ENCODE assay signal across 14 cellular contexts in genomic region chr20:42553374-42553773, GRCh38.
"Had no signal": no experiment of that assay in that cellular context is flagged by ENCODE, and none has a peak within 500 bp of the region (broad histone marks: within the 10 kb centered on the region; RNA-seq: fewer than 3 reads in every experiment).

No MANE protein-coding gene starts in this region.

- H3K27ac ChIP-seq: breast epithelium, right atrium auricular region, thyroid gland had no signal

- H3K4me2 ChIP-seq: smooth muscle cell had no signal

- H3K4me1 ChIP-seq: breast epithelium, right atrium auricular region, thyroid gland had no signal

- DNase-seq: activated CD4-positive, alpha-beta T cell treated with anti-CD3 and anti-CD28 coated beads, Interleukin-2, amount 50 U/mL, for 1 hour; activated CD8-positive, alpha-beta memory T cell treated with anti-CD3 and anti-CD28 coated beads, Interleukin-2, amount 10 ng/mL, durations not matched to agents 7 days and 5 days; activated effector memory CD4-positive, alpha-beta T cell treated with anti-CD3 and anti-CD28 coated beads, Interleukin-2, amount 50 U/mL, for 16 hours; activated T-cell treated with anti-CD3 and anti-CD28 coated beads, Interleukin-2, amount 50 U/mL, for 24 hours; aorta; dermis blood vessel endothelial cell; naive B cell; posterior cingulate gyrus; thyroid gland had no signal

- H3K36me3 ChIP-seq: breast epithelium, right atrium auricular region, thyroid gland had no signal

- H3K4me3 ChIP-seq: breast epithelium, right atrium auricular region, smooth muscle cell, thyroid gland had no signal

- FAIRE-seq: urothelium cell line had no signal

- H3K9me3 ChIP-seq: breast epithelium, right atrium auricular region, thyroid gland had no signal

- ATAC-seq: activated CD8-positive, alpha-beta memory T cell treated with anti-CD3 and anti-CD28 coated beads, Interleukin-2, amount 10 ng/mL, durations not matched to agents 7 days and 5 days; esophagus mucosa had no signal

- H3K27me3 ChIP-seq: breast epithelium, right atrium auricular region, thyroid gland had no signal
